Comparison of ENCODE assay signal across 23 cellular contexts in genomic region chr2:220550995-220551702, GRCh38.
"Had no signal": no experiment of that assay in that cellular context is flagged by ENCODE, and none has a peak within 500 bp of the region (broad histone marks: within the 10 kb centered on the region; RNA-seq: fewer than 3 reads in every experiment).

No MANE protein-coding gene starts in this region.

- H3K27me3 Mint-ChIP-seq: activated CD4-positive, alpha-beta T cell treated with anti-CD3 and anti-CD28 coated beads, Interleukin-2, amount 10 ng/mL, durations not matched to agents 24 days and 14 days; stimulated activated memory B cell treated with anti-CD40 and anti-IgM and Interleukin-4, amounts not matched to agents 10 μg/mL and 1 μg/mL and 100 μg/mL, for 72 hours; type B pancreatic cell had no signal

- H3K9me3 Mint-ChIP-seq: activated CD4-positive, alpha-beta T cell treated with anti-CD3 and anti-CD28 coated beads, Interleukin-2, amount 10 ng/mL, durations not matched to agents 24 days and 14 days; activated naive CD4-positive, alpha-beta T cell treated with anti-CD3 and anti-CD28 coated beads for 36 hours; activated T-cell treated with anti-CD3 and anti-CD28 coated beads, Interleukin-2, amount 50 U/mL, for 4 hours; nephron had no signal

- DNase-seq: activated CD4-positive, alpha-beta T cell treated with anti-CD3 and anti-CD28 coated beads, Interleukin-2, amount 10 ng/mL, durations not matched to agents 24 days and 14 days; activated CD4-positive, CD25-positive, alpha-beta regulatory T cell; activated CD8-positive, alpha-beta memory T cell treated with anti-CD3 and anti-CD28 coated beads, Interleukin-2, amount 50 U/mL, for 4 hours; activated CD8-positive, alpha-beta T cell treated with anti-CD3 and anti-CD28 coated beads, Interleukin-2, amount 10 ng/mL, durations not matched to agents 7 days and 5 days; activated naive CD4-positive, alpha-beta T cell treated with anti-CD3 and anti-CD28 coated beads for 36 hours; activated T-cell treated with anti-CD3 and anti-CD28 coated beads, Interleukin-2, amount 50 U/mL, for 4 hours; aorta; cerebellar nuclear complex; effector CD8-positive, alpha-beta T cell; glutamatergic neuron; hippocampal formation; islet precursor cell; left colon; midbrain; spleen; stimulated activated CD4-positive, alpha-beta T cell treated with anti-CD3 and anti-CD28 coated beads, Interleukin-4, amount 100 ng/mL, for 4 hours; T-helper 9 cell; testis had no signal

- H3K4me1 Mint-ChIP-seq: activated CD4-positive, alpha-beta T cell treated with anti-CD3 and anti-CD28 coated beads, Interleukin-2, amount 10 ng/mL, durations not matched to agents 24 days and 14 days; stimulated activated memory B cell treated with anti-CD40 and anti-IgM and Interleukin-4, amounts not matched to agents 10 μg/mL and 1 μg/mL and 100 μg/mL, for 72 hours had no signal

- H3K4me1 ChIP-seq: spleen, testis had no signal

- H3K4me3 Mint-ChIP-seq: activated CD4-positive, alpha-beta T cell treated with anti-CD3 and anti-CD28 coated beads, Interleukin-2, amount 10 ng/mL, durations not matched to agents 24 days and 14 days; activated CD8-positive, alpha-beta T cell treated with anti-CD3 and anti-CD28 coated beads, Interleukin-2, amount 10 ng/mL, durations not matched to agents 7 days and 5 days; activated naive CD4-positive, alpha-beta T cell treated with anti-CD3 and anti-CD28 coated beads for 36 hours; activated T-cell treated with anti-CD3 and anti-CD28 coated beads, Interleukin-2, amount 50 U/mL, for 4 hours; nephron; stimulated activated memory B cell treated with anti-CD40 and anti-IgM and Interleukin-4, amounts not matched to agents 10 μg/mL and 1 μg/mL and 100 μg/mL, for 72 hours; type B pancreatic cell had no signal

- H3K4me3 ChIP-seq: lung, spleen, testis had no signal

- H3K27ac Mint-ChIP-seq: activated CD4-positive, alpha-beta T cell treated with anti-CD3 and anti-CD28 coated beads, Interleukin-2, amount 10 ng/mL, durations not matched to agents 24 days and 14 days; activated CD8-positive, alpha-beta T cell treated with anti-CD3 and anti-CD28 coated beads, Interleukin-2, amount 10 ng/mL, durations not matched to agents 7 days and 5 days; activated naive CD4-positive, alpha-beta T cell treated with anti-CD3 and anti-CD28 coated beads for 36 hours; nephron; stimulated activated memory B cell treated with anti-CD40 and anti-IgM and Interleukin-4, amounts not matched to agents 10 μg/mL and 1 μg/mL and 100 μg/mL, for 72 hours; type B pancreatic cell had no signal

- H3K36me3 Mint-ChIP-seq: stimulated activated memory B cell treated with anti-CD40 and anti-IgM and Interleukin-4, amounts not matched to agents 10 μg/mL and 1 μg/mL and 100 μg/mL, for 72 hours; type B pancreatic cell had no signal

- H3K27me3 ChIP-seq: foreskin keratinocyte, spleen, testis had no signal

- H3K9me3 ChIP-seq: spleen, testis had no signal

- H3K36me3 ChIP-seq: spleen had no signal

- H3K27ac ChIP-seq: foreskin keratinocyte, spleen, testis had no signal
